ENCODE assay signal across 29 cellular contexts in the genomic region with DNA sequence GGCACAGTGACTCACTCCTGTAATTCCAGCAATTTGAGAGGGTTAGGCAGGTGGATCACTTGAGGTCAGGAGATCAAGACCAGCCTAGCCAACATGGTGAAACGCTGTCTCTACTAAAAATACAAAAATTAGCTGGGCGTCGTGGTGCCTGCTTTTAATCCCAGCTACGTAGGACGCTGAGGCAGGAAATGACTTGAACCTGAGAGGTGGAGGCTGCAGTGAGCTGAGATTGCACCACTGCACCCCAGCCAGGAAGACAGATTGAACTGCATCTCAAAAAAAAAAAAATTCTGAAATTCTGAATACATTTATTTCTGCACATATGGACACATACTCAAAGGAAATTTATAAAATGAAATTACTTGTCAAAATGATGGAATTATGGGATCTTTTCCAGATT.
"Had no signal": no experiment of that assay in that cellular context is flagged by ENCODE, and none has a peak within 500 bp of the region (broad histone marks: within the 10 kb centered on the region; RNA-seq: fewer than 3 reads in every experiment).

No MANE protein-coding gene starts in this region.

- DNase-seq: kidney; left colon; left lung; lower lobe of right lung; mammary epithelial cell; mesenchymal stem cell; naive thymus-derived CD8-positive, alpha-beta T cell; nucleus accumbens; pancreas; posterior cingulate gyrus; retina; right cardiac atrium; stimulated activated CD4-positive, alpha-beta T cell treated with anti-CD3 and anti-CD28 coated beads, Interleukin-12 subunit alpha, Interleukin-12 subunit beta, amount 100 ng/mL, for 4 hours; stimulated activated CD4-positive, alpha-beta T cell treated with anti-CD3 and anti-CD28 coated beads, Interleukin-15, amount 100 ng/mL, for 24 hours; stimulated activated CD4-positive, alpha-beta T cell treated with anti-CD3 and anti-CD28 coated beads, Interleukin-2, amount 100 ng/mL, for 24 hours; stimulated activated CD4-positive, alpha-beta T cell treated with anti-CD3 and anti-CD28 coated beads, Interleukin-4, amount 100 ng/mL, for 1 hour; stimulated activated naive B cell treated with anti-CD40 and anti-IgM and Interleukin-4, amounts not matched to agents 10 μg/mL and 1 μg/mL and 100 μg/mL, for 72 hours; stimulated activated naive CD8-positive, alpha-beta T cell treated with anti-CD3 and anti-CD28 coated beads, Interleukin-15, Interleukin-2, amounts not matched to agents 100 U/mL and 50 U/mL, for 24 hours; stomach; testis; thyroid gland; transverse colon; upper lobe of left lung had no signal

- H3K36me3 ChIP-seq: left lung, lower lobe of right lung, pancreas, prostate gland, stomach, thyroid gland, transverse colon, upper lobe of left lung, vagina had no signal

- H3K4me1 ChIP-seq: left lung, lower lobe of right lung, pancreas, prostate gland, stomach, testis, transverse colon, upper lobe of left lung, vagina had no signal

- H3K4me3 Mint-ChIP-seq: naive thymus-derived CD8-positive, alpha-beta T cell; nephron; neural crest cell; stimulated activated naive B cell treated with anti-CD40 and anti-IgM and Interleukin-4, amounts not matched to agents 10 μg/mL and 1 μg/mL and 100 μg/mL, for 72 hours had no signal

- H3K27me3 Mint-ChIP-seq: stimulated activated naive B cell treated with anti-CD40 and anti-IgM and Interleukin-4, amounts not matched to agents 10 μg/mL and 1 μg/mL and 100 μg/mL, for 72 hours had no signal

- H3K9me3 ChIP-seq: lower lobe of right lung, pancreas, prostate gland, stomach, testis, thyroid gland, transverse colon, upper lobe of left lung, vagina had no signal

- H3K9me3 Mint-ChIP-seq: naive thymus-derived CD8-positive, alpha-beta T cell; nephron; neural crest cell had no signal

- H3K36me3 Mint-ChIP-seq: naive thymus-derived CD8-positive, alpha-beta T cell; stimulated activated naive B cell treated with anti-CD40 and anti-IgM and Interleukin-4, amounts not matched to agents 10 μg/mL and 1 μg/mL and 100 μg/mL, for 72 hours had no signal

- H3K27ac ChIP-seq: left lung, lower lobe of right lung, pancreas, prostate gland, skin epidermis, stomach, testis, thyroid gland, transverse colon, upper lobe of left lung, vagina had no signal

- H3K27ac Mint-ChIP-seq: naive thymus-derived CD8-positive, alpha-beta T cell; nephron; stimulated activated naive B cell treated with anti-CD40 and anti-IgM and Interleukin-4, amounts not matched to agents 10 μg/mL and 1 μg/mL and 100 μg/mL, for 72 hours had no signal

- H3K4me3 ChIP-seq: left lung, lower lobe of right lung, pancreas, prostate gland, skin epidermis, stomach, testis, thyroid gland, transverse colon, upper lobe of left lung, vagina had no signal

- H3K27me3 ChIP-seq: left lung, pancreas, stomach, testis, thyroid gland, transverse colon, upper lobe of left lung, vagina had no signal

- H3K4me1 Mint-ChIP-seq: naive thymus-derived CD8-positive, alpha-beta T cell; nephron; neural crest cell; stimulated activated naive B cell treated with anti-CD40 and anti-IgM and Interleukin-4, amounts not matched to agents 10 μg/mL and 1 μg/mL and 100 μg/mL, for 72 hours had no signal

- ATAC-seq: left colon; left lung; lower lobe of right lung; naive thymus-derived CD8-positive, alpha-beta T cell; pancreas; right cardiac atrium; sciatic nerve; stimulated activated naive B cell treated with anti-CD40 and anti-IgM and Interleukin-4, amounts not matched to agents 10 μg/mL and 1 μg/mL and 100 μg/mL, for 72 hours; stimulated activated naive CD8-positive, alpha-beta T cell treated with anti-CD3 and anti-CD28 coated beads, Interleukin-15, Interleukin-2, amounts not matched to agents 100 U/mL and 50 U/mL, for 24 hours had no signal
